Comparison of ENCODE assay signal across 8 cellular contexts in the genomic region with DNA sequence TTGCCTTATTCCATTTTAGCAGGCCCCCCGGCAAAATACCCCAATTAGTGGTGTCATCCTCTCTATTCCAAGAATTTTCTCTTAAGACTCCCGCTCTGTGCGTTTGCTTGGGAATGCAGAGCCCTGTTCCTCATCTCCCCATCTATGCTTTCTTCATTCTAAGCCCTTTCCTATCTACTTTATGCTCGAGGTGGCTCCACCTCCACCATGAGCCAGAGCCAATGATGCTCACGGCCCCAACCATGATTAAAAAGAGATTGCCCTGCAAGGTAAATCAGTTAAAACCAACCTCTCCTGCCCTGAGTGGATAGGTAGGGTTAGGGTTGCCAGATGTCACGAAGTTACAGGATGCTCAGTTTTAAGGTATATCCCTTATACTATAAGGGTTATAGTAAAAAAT. TPM values are rescaled to one million over a fixed set of nuclear protein-coding genes. Genes with fewer than 3 reads are reported as not detected.
DNase-seq lines count a peak whose midpoint lies in the region; ATAC-seq and TF ChIP-seq lines count a peak whose summit lies in the region.

No MANE protein-coding gene starts in this region.

- peaks cover 36% of the 10 kb centered on the region for H3K4me1 ChIP-seq in CD8-positive, alpha-beta T cell (ENCODE audit: insufficient read depth, low read length)
- peaks cover 11% of the 10 kb centered on the region for H3K4me1 ChIP-seq in neural progenitor cell

- no peak for TF ChIP-seq CTCF in CD8-positive, alpha-beta T cell (IDR thresholded peaks at IDR 0.05)
- TF ChIP-seq CTCF in MCF 10A (IDR thresholded peaks at IDR 0.05; ENCODE audit: unreplicated experiment) = no peak
- TF ChIP-seq CTCF in neural progenitor cell (IDR thresholded peaks at IDR 0.05) = no peak

- no peaks in the 10 kb centered on the region for H3K9me3 ChIP-seq in CD8-positive, alpha-beta T cell (ENCODE audit: low read length)
- no peaks in the 10 kb centered on the region for H3K9me3 ChIP-seq in neural progenitor cell (ENCODE audit: low read depth)

- H3K4me2 ChIP-seq in neural progenitor cell = peak overlapping the region; percentile 86

- BruUV-seq in MCF 10A (replicated peaks; lab: Mats Ljungman, UMichigan) = TSS peak; percentile 64

- H3F3A ChIP-seq in neural progenitor cell (ENCODE audit: low read depth) = peaks cover 3% of the 10 kb centered on the region

- peaks cover 14% of the 10 kb centered on the region for H3K36me3 Mint-ChIP-seq in CD8-positive, alpha-beta T cell
- H3K36me3 Mint-ChIP-seq in MCF 10A (ENCODE audit: insufficient read depth, unreplicated experiment) (peaks cover 21% of the 10 kb centered on the region), neural progenitor cell (peaks cover 3% of the 10 kb centered on the region)

- DNase-seq in CD8-positive, alpha-beta T cell = peak in 1 of 7 experiments; percentile 10
- DNase-seq in NCI-H69 (lab: John Stamatoyannopoulos, UW) = peak; percentile 22
- peak; percentile 8 for DNase-seq in MCF 10A (ENCODE audit: unreplicated experiment)
- DNase-seq in neural progenitor cell (ENCODE audit: low spot score) = peak; percentile 9
- DNase-seq in NCI-H2196 (lab: John Stamatoyannopoulos, UW; ENCODE audit: unreplicated experiment) = no peak
- DNase-seq in T1000 (lab: John Stamatoyannopoulos, UW) = no peak
- DNase-seq in DMS79 treated with DMSO at 0.1 percent for 48 hours (lab: John Stamatoyannopoulos, UW) = no peak
- DNase-seq in NCI-H226 = no peak

- peak overlapping the region; percentile 92 for H3K4me3 Mint-ChIP-seq in CD8-positive, alpha-beta T cell
- peak overlapping the region; percentile 98 for H3K4me3 Mint-ChIP-seq in MCF 10A (ENCODE audit: unreplicated experiment)
- H3K4me3 Mint-ChIP-seq in neural progenitor cell = peak overlapping the region; percentile 95

- H2AFZ ChIP-seq in neural progenitor cell (replicated peaks) = peak overlapping the region; percentile 81

- peaks cover 20% of the 10 kb centered on the region for H3K79me2 ChIP-seq in neural progenitor cell (ENCODE audit: low read depth)

- no peaks in the 10 kb centered on the region for H3K9me3 Mint-ChIP-seq in CD8-positive, alpha-beta T cell
- H3K9me3 Mint-ChIP-seq in MCF 10A (ENCODE audit: unreplicated experiment) (no peaks in the 10 kb centered on the region), neural progenitor cell (no peaks in the 10 kb centered on the region)

- H3K36me3 ChIP-seq in CD8-positive, alpha-beta T cell (ENCODE audit: insufficient read depth, low read length) = no peaks in the 10 kb centered on the region
- no peaks in the 10 kb centered on the region for H3K36me3 ChIP-seq in neural progenitor cell

- no peaks in the 10 kb centered on the region for H3K27me3 Mint-ChIP-seq in CD8-positive, alpha-beta T cell (ENCODE audit: low read depth)
- H3K27me3 Mint-ChIP-seq in MCF 10A (ENCODE audit: insufficient read depth, unreplicated experiment) (no peaks in the 10 kb centered on the region), neural progenitor cell (ENCODE audit: insufficient read depth, low read depth) (no peaks in the 10 kb centered on the region)

- no peaks in the 10 kb centered on the region for H3K27me3 ChIP-seq in CD8-positive, alpha-beta T cell (ENCODE audit: insufficient read depth, low read length)
- no peaks in the 10 kb centered on the region for H3K27me3 ChIP-seq in neural progenitor cell

- intact Hi-C loops in CD8-positive, alpha-beta T cell (cut with DNase I, micrococcal nuclease) = loop anchor here in 1 of 2 experiments (10.0 kb wide), 1 partner anchor 649 kb away; a partner anchor contains a TSS
- intact Hi-C loops in MCF 10A (cut with micrococcal nuclease) = no loop called here

- ATAC-seq in CD8-positive, alpha-beta T cell = peak; percentile 12

- H4K20me1 ChIP-seq in neural progenitor cell (ENCODE audit: low read depth) = no peaks in the 10 kb centered on the region

- CTCF ChIA-PET in CD8-positive, alpha-beta T cell (lab: Charles Lee) = interaction anchor here (0.8 to 2.0 kb wide), 2 partner anchors 31 to 135 kb away, joined by 3 to 8 read pairs; a partner anchor contains a TSS
- CTCF ChIA-PET in MCF 10A (lab: Yijun Ruan, JAX) = interaction anchor here (0.7 to 1.9 kb wide), 6 partner anchors 19 to 320 kb away, joined by 3 to 7 read pairs (median 4); a partner anchor contains a TSS

- peak overlapping the region; percentile 59 for H3K4me3 ChIP-seq in CD8-positive, alpha-beta T cell (ENCODE audit: low read depth, low read length)
- no peak overlapping the region for H3K4me3 ChIP-seq in neural progenitor cell

- H3K9ac ChIP-seq in neural progenitor cell = no peak overlapping the region

- peaks cover 33% of the 10 kb centered on the region for H3K4me1 Mint-ChIP-seq in CD8-positive, alpha-beta T cell (ENCODE audit: low read depth)
- H3K4me1 Mint-ChIP-seq in MCF 10A (ENCODE audit: insufficient read depth, unreplicated experiment) (peaks cover 27% of the 10 kb centered on the region), neural progenitor cell (peaks cover 26% of the 10 kb centered on the region)

- POLR2A ChIA-PET in CD8-positive, alpha-beta T cell (lab: Charles Lee) = interaction anchor here (0.7 to 4.4 kb wide), 9 partner anchors 11 to 135 kb away, joined by 3 to 34 read pairs (median 5); a partner anchor contains a TSS
- POLR2A ChIA-PET in MCF 10A (lab: Yijun Ruan, JAX) = interaction anchor here (0.7 to 2.9 kb wide), 17 partner anchors 9 to 1980 kb away, joined by 3 to 32 read pairs (median 4); a partner anchor contains a TSS

- peak overlapping the region; percentile 67 for H3K27ac ChIP-seq in CD8-positive, alpha-beta T cell (ENCODE audit: low read depth, low read length)
- H3K27ac ChIP-seq in neural progenitor cell = no peak overlapping the region

- H3K27ac Mint-ChIP-seq in CD8-positive, alpha-beta T cell = peak overlapping the region; percentile 94
- H3K27ac Mint-ChIP-seq in MCF 10A (ENCODE audit: low read depth, unreplicated experiment) (no peak overlapping the region), neural progenitor cell (no peak overlapping the region)

RNA-seq across cellular contexts. Expression of a gene that starts 0.7 kb away (rescaled TPM):
- total RNA-seq in CD8-positive, alpha-beta T cell = 10 to 100 TPM; 19.8 to 21.0 TPM
- total RNA-seq in MCF 10A (2022) = 57.0 and 66.0 TPM in 2 replicates
- total RNA-seq in neural progenitor cell (ENCODE audit: low replicate concordance) = 36.6 and 52.2 TPM in 2 replicates

RNA-seq across cellular contexts. Expression of a gene that starts 27.7 kb away (rescaled TPM):
- 10 to 100 TPM; 29.9 to 31.0 TPM for total RNA-seq in CD8-positive, alpha-beta T cell
- 61.4 and 66.0 TPM in 2 replicates for total RNA-seq in MCF 10A (2022)
- total RNA-seq in neural progenitor cell (ENCODE audit: low replicate concordance) = 46.5 and 53.3 TPM in 2 replicates

RNA-seq across cellular contexts. Expression of a gene that starts 31.4 kb away (rescaled TPM):
- 1 to 10 TPM; 4.2 to 4.4 TPM for total RNA-seq in CD8-positive, alpha-beta T cell
- total RNA-seq in MCF 10A (2022) (27.3 and 34.5 TPM in 2 replicates), neural progenitor cell (ENCODE audit: low replicate concordance) (2.2 and 5.0 TPM in 2 replicates)

Comparison
In these comparisons a context has a peak if more than half of its experiments do, and no peak if none do; other contexts are left out.
1. DNase-seq: peak in NCI-H69 (single experiment), MCF 10A (single experiment) and neural progenitor cell (single experiment); none in NCI-H2196 (single experiment), T1000 (single experiment), DMS79 treated with DMSO at 0.1 percent for 48 hours (single experiment) and NCI-H226 (single experiment).
2. Peak in every context shown above with its lines, with median percentiles within 50 percentile points of each other: H3K4me3 Mint-ChIP-seq.